26 cellular contexts compared by ENCODE assay signal in the genomic region with DNA sequence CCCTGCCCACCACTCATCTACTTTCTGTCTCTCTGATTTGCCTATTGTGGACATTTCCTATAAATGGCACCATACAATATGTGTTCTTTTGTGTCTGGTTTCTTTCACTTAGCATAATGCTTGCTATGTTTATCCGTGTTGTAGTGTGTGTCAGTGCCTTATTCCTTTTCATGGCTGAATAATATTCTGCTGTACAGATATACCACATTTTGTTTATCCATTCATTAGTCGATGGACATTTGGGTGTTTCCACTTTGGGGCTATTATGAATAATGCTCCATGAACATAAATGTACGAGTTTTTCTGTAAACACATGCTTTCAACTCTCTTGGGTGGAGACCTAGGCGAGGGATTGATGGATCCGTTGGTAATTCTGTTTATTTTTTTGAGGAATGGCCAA.
"Had no signal": no experiment of that assay in that cellular context is flagged by ENCODE, and none has a peak within 500 bp of the region (broad histone marks: within the 10 kb centered on the region; RNA-seq: fewer than 3 reads in every experiment).

No MANE protein-coding gene starts in this region.

- H3K27ac ChIP-seq: ascending aorta, cardiac muscle cell, left lung, lower lobe of right lung, ovary, right lobe of liver, thoracic aorta, uterus had no signal

- H3K4me1 ChIP-seq: ascending aorta, right lobe of liver, uterus had no signal

- H3K27me3 ChIP-seq: ascending aorta, cardiac muscle cell, left lung, ovary, right lobe of liver, uterus had no signal

- H3K36me3 Mint-ChIP-seq: brain had no signal

- H3K4me1 Mint-ChIP-seq: brain, nephron had no signal

- H3K27me3 Mint-ChIP-seq: activated CD4-positive, alpha-beta T cell treated with anti-CD3 and anti-CD28 coated beads for 36 hours; activated naive CD8-positive, alpha-beta T cell treated with anti-CD3 and anti-CD28 coated beads for 36 hours; progenitor cell of endocrine pancreas; stimulated activated naive CD8-positive, alpha-beta T cell treated with anti-CD3 and anti-CD28 coated beads, Interleukin-15, Interleukin-2, amounts not matched to agents 100 ng/mL and 50 ng/mL, for 24 hours; type B pancreatic cell had no signal

- H3K4me3 ChIP-seq: ascending aorta, cardiac muscle cell, left lung, lower lobe of right lung, ovary, right lobe of liver, thoracic aorta, uterus had no signal

- H3K4me3 Mint-ChIP-seq: activated CD4-positive, alpha-beta T cell treated with anti-CD3 and anti-CD28 coated beads for 36 hours; activated naive CD8-positive, alpha-beta T cell treated with anti-CD3 and anti-CD28 coated beads for 36 hours; brain; nephron; stimulated activated naive CD8-positive, alpha-beta T cell treated with anti-CD3 and anti-CD28 coated beads, Interleukin-15, Interleukin-2, amounts not matched to agents 100 ng/mL and 50 ng/mL, for 24 hours; type B pancreatic cell had no signal

- H3K9me3 ChIP-seq: ascending aorta, left lung, lower lobe of right lung, ovary, right lobe of liver, thoracic aorta, uterus had no signal

- H3K9me3 Mint-ChIP-seq: nephron; stimulated activated naive CD8-positive, alpha-beta T cell treated with anti-CD3 and anti-CD28 coated beads, Interleukin-15, Interleukin-2, amounts not matched to agents 100 ng/mL and 50 ng/mL, for 24 hours; type B pancreatic cell had no signal

- H3K36me3 ChIP-seq: ascending aorta, cardiac muscle cell, left lung, lower lobe of right lung, ovary, right lobe of liver, thoracic aorta, uterus had no signal

- ATAC-seq: activated CD4-positive, alpha-beta T cell treated with anti-CD3 and anti-CD28 coated beads for 36 hours; esophagus mucosa; left lung; lower lobe of right lung; right lobe of liver had no signal

- DNase-seq: activated CD4-positive, alpha-beta T cell treated with anti-CD3 and anti-CD28 coated beads for 36 hours; activated CD4-positive, alpha-beta T cell treated with anti-CD3 and anti-CD28 coated beads, Interleukin-2, amount 50 U/mL, for 48 hours; activated CD4-positive, CD25-positive, alpha-beta regulatory T cell; activated effector memory CD4-positive, alpha-beta T cell treated with Interleukin-2 at 50 U/mL for 16 hours; activated naive CD4-positive, alpha-beta T cell treated with Interleukin-2 at 50 U/mL for 16 hours; activated naive CD8-positive, alpha-beta T cell treated with anti-CD3 and anti-CD28 coated beads for 36 hours; cortex of kidney; foreskin fibroblast; head of caudate nucleus; left lung; lower lobe of right lung; mesenchymal stem cell; ovary; right lobe of liver; stimulated activated CD4-positive, alpha-beta T cell treated with anti-CD3 and anti-CD28 coated beads, Interleukin-2, amount 100 ng/mL, for 48 hours; T-helper 1 cell; uterus had no signal

- H3K27ac Mint-ChIP-seq: nephron; progenitor cell of endocrine pancreas; stimulated activated naive CD8-positive, alpha-beta T cell treated with anti-CD3 and anti-CD28 coated beads, Interleukin-15, Interleukin-2, amounts not matched to agents 100 ng/mL and 50 ng/mL, for 24 hours; type B pancreatic cell had no signal
